11 cellular contexts compared by ENCODE assay signal in genomic region chr14:22915886-22916521, GRCh38. TPM values are rescaled to one million over a fixed set of nuclear protein-coding genes. Genes with fewer than 3 reads are reported as not detected.
DNase-seq lines count a peak whose midpoint lies in the region; ATAC-seq and TF ChIP-seq lines count a peak whose summit lies in the region.
"Had no signal": no experiment of that assay in that cellular context is flagged by ENCODE, and none has a peak within 500 bp of the region (broad histone marks: within the 10 kb centered on the region; RNA-seq: fewer than 3 reads in every experiment).

No MANE protein-coding gene starts in this region.

- peak overlapping the region; percentile 47 to 100 for H3K27ac Mint-ChIP-seq in natural killer cell

- H3K4me3 ChIP-seq in NB4 (ENCODE audit: low read depth, low read length) (no peak overlapping the region), smooth muscle cell (no peak overlapping the region)
- H3K4me3 ChIP-seq: SJSA1 had no signal

- no peaks in the 10 kb centered on the region for H3K27me3 ChIP-seq in smooth muscle cell (ENCODE audit: low read depth)
- H3K27me3 ChIP-seq: SJSA1 had no signal

- no peaks in the 10 kb centered on the region for H3K36me3 ChIP-seq in smooth muscle cell (ENCODE audit: low read depth)

- ATAC-seq in natural killer cell: no peak
- ATAC-seq in GM18520 (IDR thresholded peaks at IDR 0.05; ENCODE audit: unreplicated experiment): no peak

- peaks cover 3% of the 10 kb centered on the region for H4K20me1 ChIP-seq in smooth muscle cell (ENCODE audit: low read depth)

- WGBS in smooth muscle cell (ENCODE audit: low lambda C conversion rate): 96% methylated on average over 8 of the region's 8 CpGs

- H3K9ac ChIP-seq in smooth muscle cell (ENCODE audit: low read depth): no peak overlapping the region

- no peak for TF ChIP-seq POLR2A in NB4 (IDR thresholded peaks at IDR 0.05; ENCODE audit: extremely low read depth, insufficient read length)

- no peak overlapping the region for H3K4me3 Mint-ChIP-seq in natural killer cell

- H3F3A ChIP-seq in smooth muscle cell (ENCODE audit: low read depth): peaks cover 8% of the 10 kb centered on the region

- peaks cover 0 to 3% of the 10 kb centered on the region in 2 donors for H3K27me3 Mint-ChIP-seq in natural killer cell (ENCODE audit: low read depth in 2 of 2)

- no peak overlapping the region for H3K27ac ChIP-seq in smooth muscle cell (ENCODE audit: low read depth)
- H3K27ac ChIP-seq: SJSA1 had no signal

- H3K4me1 ChIP-seq in smooth muscle cell (ENCODE audit: low read depth): peaks cover 13% of the 10 kb centered on the region

- no peaks in the 10 kb centered on the region for H3K36me3 Mint-ChIP-seq in natural killer cell

- no peak overlapping the region for H2AFZ ChIP-seq in smooth muscle cell (ENCODE audit: low read depth)

- H3K4me2 ChIP-seq in smooth muscle cell: no peak overlapping the region

- intact Hi-C loops in natural killer cell (cut with micrococcal nuclease): loop anchor here (5.0 to 10.0 kb wide), 3 partner anchors 344 to 991 kb away; partner anchors contain the start of gene PABPN1

- peaks cover 31 to 46% of the 10 kb centered on the region in 2 donors for H3K4me1 Mint-ChIP-seq in natural killer cell

- DNase-seq in CD1c-positive myeloid dendritic cell (ENCODE audit: extremely low spot score): peak; percentile 70
- DNase-seq in NB4 (ENCODE audit: low read depth): peak; percentile 81
- DNase-seq in dedifferentiated amniotic fluid mesenchymal stem cell (ENCODE audit: extremely low spot score): peak; percentile 40
- no peak for DNase-seq in natural killer cell
- DNase-seq in smooth muscle cell (lab: John Stamatoyannopoulos, UW; ENCODE audit: unreplicated experiment): no peak
- no peak for DNase-seq in NCI-H2171 (lab: John Stamatoyannopoulos, UW)
- no peak for DNase-seq in effector CD4-positive, alpha-beta T cell
- DNase-seq: activated CD4-positive, alpha-beta T cell treated with anti-CD3 and anti-CD28 coated beads for 48 hours had no signal

- H3K9me3 ChIP-seq in smooth muscle cell (replicated peaks; ENCODE audit: low read depth): no peaks in the 10 kb centered on the region
- H3K9me3 ChIP-seq: Caco-2, SJSA1 had no signal

- no peaks in the 10 kb centered on the region for H3K9me3 Mint-ChIP-seq in natural killer cell

- peaks cover 74% of the 10 kb centered on the region for H3K79me2 ChIP-seq in smooth muscle cell (ENCODE audit: low read depth)

- TF ChIP-seq CTCF in NB4 (IDR thresholded peaks at IDR 0.05; ENCODE audit: low read depth, low read length) (no peak), natural killer cell (IDR thresholded peaks at IDR 0.05) (no peak), smooth muscle cell (IDR thresholded peaks at IDR 0.05; ENCODE audit: borderline replicate concordance, insufficient read depth, poor library complexity, severe bottlenecking) (no peak)

RNA-seq across cellular contexts. Expression of gene RBM23, which starts 2.9 kb away (rescaled TPM):
- total RNA-seq in natural killer cell (100 to 1,000 TPM in 2 of 3 donors, 10 to 100 TPM in 1; 86.4 to 120 (median 108) TPM), smooth muscle cell (69.8 and 112 TPM in 2 replicates)
- polyA plus RNA-seq in smooth muscle cell: 59.3 and 72.4 TPM in 2 replicates

RNA-seq across cellular contexts. Expression of gene PRMT5, which starts 13.2 kb away (rescaled TPM):
- 10 to 100 TPM; 16.3 to 22.4 (median 18.5) TPM for total RNA-seq in natural killer cell
- 50.3 and 81.2 TPM in 2 replicates for total RNA-seq in smooth muscle cell
- polyA plus RNA-seq in smooth muscle cell: 80.0 and 82.1 TPM in 2 replicates

RNA-seq across cellular contexts. Expression of gene REM2, which starts 33.0 kb away (rescaled TPM):
- total RNA-seq in natural killer cell (1 to 10 TPM; 4.0 to 8.1 (median 7.9) TPM), smooth muscle cell (0.22 and 2.6 TPM in 2 replicates)
- polyA plus RNA-seq in smooth muscle cell: 1.6 and 5.9 TPM in 2 replicates

RNA-seq across cellular contexts. Expression of gene HAUS4, which starts 40.9 kb away (rescaled TPM):
- total RNA-seq in natural killer cell (10 to 100 TPM; 17.0 to 21.2 (median 20.2) TPM), smooth muscle cell (15.6 and 30.2 TPM in 2 replicates)
- 15.6 and 19.1 TPM in 2 replicates for polyA plus RNA-seq in smooth muscle cell

RNA-seq across cellular contexts. Expression of gene LRP10, which starts 44.5 kb away (rescaled TPM):
- total RNA-seq in natural killer cell (100 to 1,000 TPM in 2 of 3 donors, 10 to 100 TPM in 1; 97.8 to 118 (median 102) TPM), smooth muscle cell (32.4 and 38.8 TPM in 2 replicates)
- 81.2 and 87.1 TPM in 2 replicates for polyA plus RNA-seq in smooth muscle cell

Comparison
In these comparisons a context has a peak if more than half of its experiments do, and no peak if none do; other contexts are left out.
1. DNase-seq: peak in CD1c-positive myeloid dendritic cell (single experiment), NB4 (single experiment) and dedifferentiated amniotic fluid mesenchymal stem cell (single experiment); none in natural killer cell (single experiment), smooth muscle cell (single experiment), NCI-H2171 (single experiment) and effector CD4-positive, alpha-beta T cell (single experiment).